In the genomic region with DNA sequence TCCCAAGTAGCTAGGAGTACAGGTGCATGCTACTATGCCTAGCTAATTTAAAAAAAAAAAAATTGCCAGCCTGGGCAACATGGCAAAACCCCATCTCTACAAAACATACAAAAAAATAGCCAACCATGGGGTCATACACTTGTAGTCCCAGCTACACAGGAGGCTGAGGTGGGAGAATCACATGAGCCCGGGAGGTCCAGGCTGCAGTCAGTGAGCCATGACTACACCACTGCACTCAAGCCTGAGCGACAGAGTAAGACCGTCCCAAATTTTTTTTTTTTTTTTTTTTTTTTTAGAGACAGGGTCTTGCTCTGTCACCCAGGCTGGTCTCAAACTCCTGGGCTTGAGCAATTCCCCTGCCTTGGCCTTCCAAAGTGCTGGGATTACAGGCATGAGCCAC, we compare ENCODE assay signal across 36 cellular contexts. TPM values are rescaled to one million over a fixed set of nuclear protein-coding genes. Genes with fewer than 3 reads are reported as not detected.
"Had no signal": no experiment of that assay in that cellular context is flagged by ENCODE, and none has a peak within 500 bp of the region (broad histone marks: within the 10 kb centered on the region; RNA-seq: fewer than 3 reads in every experiment).

No MANE protein-coding gene starts in this region.

- H3K4me3 Mint-ChIP-seq: activated CD4-positive, alpha-beta memory T cell treated with anti-CD3 and anti-CD28 coated beads, Interleukin-2, amount 10 ng/mL, durations not matched to agents 7 days and 5 days; activated CD4-positive, alpha-beta T cell treated with anti-CD3 and anti-CD28 coated beads, Interleukin-2, amount 10 ng/mL, durations not matched to agents 7 days and 5 days; activated naive CD4-positive, alpha-beta T cell treated with anti-CD3 and anti-CD28 coated beads, Interleukin-2, amount 10 ng/mL, durations not matched to agents 7 days and 5 days; activated naive CD8-positive, alpha-beta T cell treated with anti-CD3 and anti-CD28 coated beads, Interleukin-2, amount 10 ng/mL, durations not matched to agents 7 days and 5 days; activated T-cell treated with anti-CD3 and anti-CD28 coated beads, Interleukin-2, amount 50 U/mL, for 24 hours; activated T-cell treated with anti-CD3 and anti-CD28 coated beads, Interleukin-2, amount 50 U/mL, for 72 hours; brain; effector memory CD8-positive, alpha-beta T cell; T-helper 17 cell; T-helper 2 cell treated with Interferon-gamma antibody and Interleukin-4, amounts not matched to agents 5 μg/mL and 100 μg/mL, for 36 hours had no signal

- DNase-seq: activated CD4-positive, alpha-beta memory T cell treated with anti-CD3 and anti-CD28 coated beads, Interleukin-2, amount 10 ng/mL, durations not matched to agents 7 days and 5 days; activated CD4-positive, alpha-beta T cell treated with anti-CD3 and anti-CD28 coated beads for 1 hour; activated CD4-positive, alpha-beta T cell treated with anti-CD3 and anti-CD28 coated beads for 4 hours; activated CD4-positive, alpha-beta T cell treated with anti-CD3 and anti-CD28 coated beads, Interleukin-2, amount 10 ng/mL, durations not matched to agents 7 days and 5 days; activated CD4-positive, alpha-beta T cell treated with anti-CD3 and anti-CD28 coated beads, Interleukin-2, amount 50 U/mL, for 4 hours; activated CD4-positive, CD25-positive, alpha-beta regulatory T cell; activated CD8-positive, alpha-beta memory T cell treated with anti-CD3 and anti-CD28 coated beads, Interleukin-2, amount 50 U/mL, for 48 hours; activated gamma-delta T cell; activated naive CD4-positive, alpha-beta T cell; activated naive CD4-positive, alpha-beta T cell treated with anti-CD3 and anti-CD28 coated beads, Interleukin-2, amount 10 ng/mL, durations not matched to agents 7 days and 5 days; activated naive CD8-positive, alpha-beta T cell treated with anti-CD3 and anti-CD28 coated beads, Interleukin-2, amount 10 ng/mL, durations not matched to agents 7 days and 5 days; activated T-cell treated with anti-CD3 and anti-CD28 coated beads for 4 hours; activated T-cell treated with anti-CD3 and anti-CD28 coated beads, Interleukin-2, amount 50 U/mL, for 24 hours; activated T-cell treated with anti-CD3 and anti-CD28 coated beads, Interleukin-2, amount 50 U/mL, for 72 hours; central memory CD4-positive, alpha-beta T cell; dermis blood vessel endothelial cell; effector CD4-positive, alpha-beta T cell; effector memory CD8-positive, alpha-beta T cell; erythroblast; foreskin keratinocyte; gastrocnemius medialis; glutamatergic neuron; heart left ventricle; T-helper 1 cell; T-helper 17 cell; T1000; WERI-Rb-1 had no signal

- H3K4me3 ChIP-seq: ascending aorta, breast epithelium, cardiac muscle cell, coronary artery, esophagus muscularis mucosa, gastrocnemius medialis, heart left ventricle had no signal

- H3K4me1 ChIP-seq: ascending aorta, breast epithelium, esophagus muscularis mucosa, heart left ventricle had no signal

- H3K36me3 ChIP-seq: breast epithelium, cardiac muscle cell, gastrocnemius medialis, heart left ventricle, WERI-Rb-1 had no signal

- H3K36me3 Mint-ChIP-seq: activated naive CD4-positive, alpha-beta T cell treated with anti-CD3 and anti-CD28 coated beads, Interleukin-2, amount 10 ng/mL, durations not matched to agents 7 days and 5 days; activated naive CD4-positive, alpha-beta T cell treated with anti-CD3 and anti-CD28 coated beads, Interleukin-2, amount 50 U/mL, for 72 hours; brain had no signal

- H3K27ac Mint-ChIP-seq: activated CD4-positive, alpha-beta memory T cell treated with anti-CD3 and anti-CD28 coated beads, Interleukin-2, amount 10 ng/mL, durations not matched to agents 7 days and 5 days; activated CD4-positive, alpha-beta T cell treated with anti-CD3 and anti-CD28 coated beads, Interleukin-2, amount 10 ng/mL, durations not matched to agents 7 days and 5 days; activated naive CD4-positive, alpha-beta T cell treated with anti-CD3 and anti-CD28 coated beads, Interleukin-2, amount 10 ng/mL, durations not matched to agents 7 days and 5 days; activated naive CD8-positive, alpha-beta T cell treated with anti-CD3 and anti-CD28 coated beads, Interleukin-2, amount 10 ng/mL, durations not matched to agents 7 days and 5 days; activated T-cell treated with anti-CD3 and anti-CD28 coated beads, Interleukin-2, amount 50 U/mL, for 24 hours; activated T-cell treated with anti-CD3 and anti-CD28 coated beads, Interleukin-2, amount 50 U/mL, for 72 hours; brain; T-helper 17 cell; T-helper 2 cell treated with Interferon-gamma antibody and Interleukin-4, amounts not matched to agents 5 μg/mL and 100 μg/mL, for 36 hours had no signal

- H3K4me1 Mint-ChIP-seq: brain had no signal

- H3K27me3 ChIP-seq: ascending aorta, breast epithelium, cardiac muscle cell, esophagus muscularis mucosa, foreskin keratinocyte, gastrocnemius medialis, heart left ventricle had no signal

- H3K27ac ChIP-seq: ascending aorta, breast epithelium, cardiac muscle cell, coronary artery, esophagus muscularis mucosa, foreskin keratinocyte, gastrocnemius medialis, heart left ventricle, WERI-Rb-1 had no signal

- H3K27me3 Mint-ChIP-seq: activated CD4-positive, alpha-beta memory T cell treated with anti-CD3 and anti-CD28 coated beads, Interleukin-2, amount 10 ng/mL, durations not matched to agents 7 days and 5 days; activated CD4-positive, alpha-beta T cell treated with anti-CD3 and anti-CD28 coated beads, Interleukin-2, amount 10 ng/mL, durations not matched to agents 7 days and 5 days; activated naive CD4-positive, alpha-beta T cell treated with anti-CD3 and anti-CD28 coated beads, Interleukin-2, amount 10 ng/mL, durations not matched to agents 7 days and 5 days; activated naive CD8-positive, alpha-beta T cell treated with anti-CD3 and anti-CD28 coated beads, Interleukin-2, amount 10 ng/mL, durations not matched to agents 7 days and 5 days; activated T-cell treated with anti-CD3 and anti-CD28 coated beads, Interleukin-2, amount 50 U/mL, for 24 hours; brain; effector memory CD8-positive, alpha-beta T cell; T-helper 17 cell had no signal

- H3K9me3 Mint-ChIP-seq: activated CD4-positive, alpha-beta memory T cell treated with anti-CD3 and anti-CD28 coated beads, Interleukin-2, amount 10 ng/mL, durations not matched to agents 7 days and 5 days; activated CD4-positive, alpha-beta T cell treated with anti-CD3 and anti-CD28 coated beads, Interleukin-2, amount 10 ng/mL, durations not matched to agents 7 days and 5 days; activated naive CD4-positive, alpha-beta T cell treated with anti-CD3 and anti-CD28 coated beads, Interleukin-2, amount 10 ng/mL, durations not matched to agents 7 days and 5 days; activated naive CD4-positive, alpha-beta T cell treated with anti-CD3 and anti-CD28 coated beads, Interleukin-2, amount 50 U/mL, for 72 hours; activated naive CD8-positive, alpha-beta T cell treated with anti-CD3 and anti-CD28 coated beads, Interleukin-2, amount 10 ng/mL, durations not matched to agents 7 days and 5 days; activated T-cell treated with anti-CD3 and anti-CD28 coated beads, Interleukin-2, amount 50 U/mL, for 24 hours; activated T-cell treated with anti-CD3 and anti-CD28 coated beads, Interleukin-2, amount 50 U/mL, for 72 hours; brain; effector memory CD8-positive, alpha-beta T cell; T-helper 2 cell treated with Interferon-gamma antibody and Interleukin-4, amounts not matched to agents 5 μg/mL and 100 μg/mL, for 36 hours had no signal

- H3K9me3 ChIP-seq: ascending aorta, breast epithelium, esophagus muscularis mucosa, gastrocnemius medialis, heart left ventricle had no signal

- ATAC-seq: activated naive CD4-positive, alpha-beta T cell treated with anti-CD3 and anti-CD28 coated beads, Interleukin-2, amount 50 U/mL, for 72 hours; activated T-cell treated with anti-CD3 and anti-CD28 coated beads, Interleukin-2, amount 50 U/mL, for 72 hours; effector memory CD8-positive, alpha-beta T cell; foreskin keratinocyte; gastrocnemius medialis; heart left ventricle; T-helper 17 cell had no signal

RNA-seq across cellular contexts. Expression of a gene that starts 14.8 kb away (rescaled TPM):
- total RNA-seq: activated CD4-positive, alpha-beta memory T cell treated with anti-CD3 and anti-CD28 coated beads, Interleukin-2, amount 10 ng/mL, durations not matched to agents 7 days and 5 days; activated CD4-positive, alpha-beta T cell treated with anti-CD3 and anti-CD28 coated beads, Interleukin-2, amount 10 ng/mL, durations not matched to agents 7 days and 5 days; activated naive CD4-positive, alpha-beta T cell treated with anti-CD3 and anti-CD28 coated beads, Interleukin-2, amount 50 U/mL, for 72 hours; activated naive CD8-positive, alpha-beta T cell treated with anti-CD3 and anti-CD28 coated beads, Interleukin-2, amount 10 ng/mL, durations not matched to agents 7 days and 5 days; activated T-cell treated with anti-CD3 and anti-CD28 coated beads, Interleukin-2, amount 50 U/mL, for 72 hours; ascending aorta; cardiac muscle cell; cerebellum; dermis blood vessel endothelial cell; esophagus muscularis mucosa; foreskin keratinocyte; T-helper 17 cell had no signal
- polyA plus RNA-seq: foreskin keratinocyte had no signal

RNA-seq across cellular contexts. Expression of a gene that starts 54.3 kb away (rescaled TPM):
- total RNA-seq: gastrocnemius medialis had no signal
